ENCODE assay signal across 1 cellular context in the genomic region with DNA sequence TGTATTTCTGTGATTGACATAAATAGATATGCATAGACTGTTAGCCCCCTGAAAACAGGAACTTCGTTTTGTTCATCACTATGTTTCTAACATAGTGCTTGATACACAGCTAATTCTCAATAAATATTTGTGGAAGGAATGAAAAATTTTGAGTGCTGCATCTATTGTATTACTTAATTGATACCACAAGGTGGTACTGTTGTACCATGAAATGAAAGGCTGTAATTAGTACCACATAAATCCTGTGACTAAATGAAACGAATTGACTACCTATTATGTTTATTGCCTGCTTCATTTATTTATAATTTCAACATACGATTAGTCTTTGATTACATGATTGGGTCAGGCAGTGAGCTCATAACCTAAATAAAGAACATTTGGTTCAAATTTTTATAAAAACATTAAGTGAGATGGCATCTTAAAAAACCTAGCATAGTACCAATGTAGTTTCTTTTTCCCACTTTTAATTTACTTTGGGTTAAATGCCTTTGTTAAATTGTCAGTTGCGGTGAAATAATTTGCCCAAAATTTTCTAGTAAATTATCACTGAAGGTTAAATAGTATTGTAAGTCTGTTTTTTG.
TF ChIP-seq lines count a peak whose summit lies in the region.

No MANE protein-coding gene starts in this region.

TF ChIP-seq in H1, 55 proteins besides CTCF, POLR2A, EP300 and RAD21 (continued from another document):
- TF ChIP-seq, protein P1, sequence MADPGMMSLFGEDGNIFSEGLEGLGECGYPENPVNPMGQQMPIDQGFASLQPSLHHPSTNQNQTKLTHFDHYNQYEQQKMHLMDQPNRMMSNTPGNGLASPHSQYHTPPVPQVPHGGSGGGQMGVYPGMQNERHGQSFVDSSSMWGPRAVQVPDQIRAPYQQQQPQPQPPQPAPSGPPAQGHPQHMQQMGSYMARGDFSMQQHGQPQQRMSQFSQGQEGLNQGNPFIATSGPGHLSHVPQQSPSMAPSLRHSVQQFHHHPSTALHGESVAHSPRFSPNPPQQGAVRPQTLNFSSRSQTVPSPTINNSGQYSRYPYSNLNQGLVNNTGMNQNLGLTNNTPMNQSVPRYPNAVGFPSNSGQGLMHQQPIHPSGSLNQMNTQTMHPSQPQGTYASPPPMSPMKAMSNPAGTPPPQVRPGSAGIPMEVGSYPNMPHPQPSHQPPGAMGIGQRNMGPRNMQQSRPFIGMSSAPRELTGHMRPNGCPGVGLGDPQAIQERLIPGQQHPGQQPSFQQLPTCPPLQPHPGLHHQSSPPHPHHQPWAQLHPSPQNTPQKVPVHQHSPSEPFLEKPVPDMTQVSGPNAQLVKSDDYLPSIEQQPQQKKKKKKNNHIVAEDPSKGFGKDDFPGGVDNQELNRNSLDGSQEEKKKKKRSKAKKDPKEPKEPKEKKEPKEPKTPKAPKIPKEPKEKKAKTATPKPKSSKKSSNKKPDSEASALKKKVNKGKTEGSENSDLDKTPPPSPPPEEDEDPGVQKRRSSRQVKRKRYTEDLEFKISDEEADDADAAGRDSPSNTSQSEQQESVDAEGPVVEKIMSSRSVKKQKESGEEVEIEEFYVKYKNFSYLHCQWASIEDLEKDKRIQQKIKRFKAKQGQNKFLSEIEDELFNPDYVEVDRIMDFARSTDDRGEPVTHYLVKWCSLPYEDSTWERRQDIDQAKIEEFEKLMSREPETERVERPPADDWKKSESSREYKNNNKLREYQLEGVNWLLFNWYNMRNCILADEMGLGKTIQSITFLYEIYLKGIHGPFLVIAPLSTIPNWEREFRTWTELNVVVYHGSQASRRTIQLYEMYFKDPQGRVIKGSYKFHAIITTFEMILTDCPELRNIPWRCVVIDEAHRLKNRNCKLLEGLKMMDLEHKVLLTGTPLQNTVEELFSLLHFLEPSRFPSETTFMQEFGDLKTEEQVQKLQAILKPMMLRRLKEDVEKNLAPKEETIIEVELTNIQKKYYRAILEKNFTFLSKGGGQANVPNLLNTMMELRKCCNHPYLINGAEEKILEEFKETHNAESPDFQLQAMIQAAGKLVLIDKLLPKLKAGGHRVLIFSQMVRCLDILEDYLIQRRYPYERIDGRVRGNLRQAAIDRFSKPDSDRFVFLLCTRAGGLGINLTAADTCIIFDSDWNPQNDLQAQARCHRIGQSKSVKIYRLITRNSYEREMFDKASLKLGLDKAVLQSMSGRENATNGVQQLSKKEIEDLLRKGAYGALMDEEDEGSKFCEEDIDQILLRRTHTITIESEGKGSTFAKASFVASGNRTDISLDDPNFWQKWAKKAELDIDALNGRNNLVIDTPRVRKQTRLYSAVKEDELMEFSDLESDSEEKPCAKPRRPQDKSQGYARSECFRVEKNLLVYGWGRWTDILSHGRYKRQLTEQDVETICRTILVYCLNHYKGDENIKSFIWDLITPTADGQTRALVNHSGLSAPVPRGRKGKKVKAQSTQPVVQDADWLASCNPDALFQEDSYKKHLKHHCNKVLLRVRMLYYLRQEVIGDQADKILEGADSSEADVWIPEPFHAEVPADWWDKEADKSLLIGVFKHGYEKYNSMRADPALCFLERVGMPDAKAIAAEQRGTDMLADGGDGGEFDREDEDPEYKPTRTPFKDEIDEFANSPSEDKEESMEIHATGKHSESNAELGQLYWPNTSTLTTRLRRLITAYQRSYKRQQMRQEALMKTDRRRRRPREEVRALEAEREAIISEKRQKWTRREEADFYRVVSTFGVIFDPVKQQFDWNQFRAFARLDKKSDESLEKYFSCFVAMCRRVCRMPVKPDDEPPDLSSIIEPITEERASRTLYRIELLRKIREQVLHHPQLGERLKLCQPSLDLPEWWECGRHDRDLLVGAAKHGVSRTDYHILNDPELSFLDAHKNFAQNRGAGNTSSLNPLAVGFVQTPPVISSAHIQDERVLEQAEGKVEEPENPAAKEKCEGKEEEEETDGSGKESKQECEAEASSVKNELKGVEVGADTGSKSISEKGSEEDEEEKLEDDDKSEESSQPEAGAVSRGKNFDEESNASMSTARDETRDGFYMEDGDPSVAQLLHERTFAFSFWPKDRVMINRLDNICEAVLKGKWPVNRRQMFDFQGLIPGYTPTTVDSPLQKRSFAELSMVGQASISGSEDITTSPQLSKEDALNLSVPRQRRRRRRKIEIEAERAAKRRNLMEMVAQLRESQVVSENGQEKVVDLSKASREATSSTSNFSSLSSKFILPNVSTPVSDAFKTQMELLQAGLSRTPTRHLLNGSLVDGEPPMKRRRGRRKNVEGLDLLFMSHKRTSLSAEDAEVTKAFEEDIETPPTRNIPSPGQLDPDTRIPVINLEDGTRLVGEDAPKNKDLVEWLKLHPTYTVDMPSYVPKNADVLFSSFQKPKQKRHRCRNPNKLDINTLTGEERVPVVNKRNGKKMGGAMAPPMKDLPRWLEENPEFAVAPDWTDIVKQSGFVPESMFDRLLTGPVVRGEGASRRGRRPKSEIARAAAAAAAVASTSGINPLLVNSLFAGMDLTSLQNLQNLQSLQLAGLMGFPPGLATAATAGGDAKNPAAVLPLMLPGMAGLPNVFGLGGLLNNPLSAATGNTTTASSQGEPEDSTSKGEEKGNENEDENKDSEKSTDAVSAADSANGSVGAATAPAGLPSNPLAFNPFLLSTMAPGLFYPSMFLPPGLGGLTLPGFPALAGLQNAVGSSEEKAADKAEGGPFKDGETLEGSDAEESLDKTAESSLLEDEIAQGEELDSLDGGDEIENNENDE (IDR thresholded peaks at IDR 0.05; ENCODE audit: insufficient replicate concordance, low read length) = no peak
